26 cellular contexts compared by ENCODE assay signal in the genomic region with DNA sequence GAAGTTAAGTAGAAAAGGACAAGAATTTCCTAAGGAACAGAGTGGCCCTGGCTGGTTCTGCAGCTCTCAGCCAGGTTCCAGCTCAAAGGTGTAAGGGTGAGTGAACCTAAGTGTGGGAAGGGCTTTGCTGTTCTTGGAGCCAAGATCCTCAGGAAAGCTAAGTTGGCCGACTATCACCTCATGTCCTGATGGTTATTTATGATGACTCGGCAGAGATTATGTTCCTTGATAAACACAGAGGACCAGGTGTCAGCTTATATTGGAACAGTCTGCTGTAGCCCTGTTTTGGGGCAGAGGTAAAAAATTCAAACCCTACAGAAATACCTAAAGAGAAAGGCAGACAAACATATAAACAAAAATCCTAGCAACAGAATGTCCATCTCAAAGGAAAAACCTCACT.
"Had no signal": no experiment of that assay in that cellular context is flagged by ENCODE, and none has a peak within 500 bp of the region (broad histone marks: within the 10 kb centered on the region; RNA-seq: fewer than 3 reads in every experiment).

No MANE protein-coding gene starts in this region.

- DNase-seq: cortex of kidney; effector memory CD8-positive, alpha-beta T cell; erythroblast; esophagus squamous epithelium; foreskin melanocyte; hypothalamus; immature natural killer cell; mucosa of descending colon; naive thymus-derived CD4-positive, alpha-beta T cell; nephron progenitor cell; nucleus accumbens; ovary; posterior cingulate gyrus; psoas muscle; right cardiac atrium; small intestine; stimulated activated CD4-positive, alpha-beta T cell treated with anti-CD3 and anti-CD28 coated beads, Interleukin-15, amount 100 ng/mL, for 24 hours; stimulated activated CD4-positive, alpha-beta T cell treated with anti-CD3 and anti-CD28 coated beads, Interleukin-2, amount 100 ng/mL, for 48 hours; stimulated activated naive B cell treated with anti-CD40 and anti-IgM and Interleukin-4, amounts not matched to agents 10 μg/mL and 1 μg/mL and 100 μg/mL, for 72 hours; transverse colon had no signal

- FAIRE-seq: endometrium, keratinocyte, small intestine had no signal

- H3K27me3 ChIP-seq: ovary, vagina had no signal

- H3K27ac ChIP-seq: esophagus squamous epithelium, ovary, psoas muscle, thoracic aorta, transverse colon, vagina had no signal

- H3K9me3 ChIP-seq: esophagus squamous epithelium, mucosa of descending colon, ovary, psoas muscle, thoracic aorta, transverse colon, vagina had no signal

- ATAC-seq: effector memory CD8-positive, alpha-beta T cell; left lobe of liver; mucosa of descending colon; naive thymus-derived CD4-positive, alpha-beta T cell; psoas muscle; right cardiac atrium; stimulated activated naive B cell treated with anti-CD40 and anti-IgM and Interleukin-4, amounts not matched to agents 10 μg/mL and 1 μg/mL and 100 μg/mL, for 72 hours had no signal

- H3K4me3 ChIP-seq: esophagus squamous epithelium, lung, mucosa of descending colon, ovary, psoas muscle, thoracic aorta, transverse colon, vagina had no signal

- H3K36me3 ChIP-seq: esophagus squamous epithelium, ovary, thoracic aorta, transverse colon, vagina had no signal

- H3K4me1 ChIP-seq: esophagus squamous epithelium, psoas muscle, transverse colon, vagina had no signal
